14 cellular contexts compared by ENCODE assay signal in the genomic region with DNA sequence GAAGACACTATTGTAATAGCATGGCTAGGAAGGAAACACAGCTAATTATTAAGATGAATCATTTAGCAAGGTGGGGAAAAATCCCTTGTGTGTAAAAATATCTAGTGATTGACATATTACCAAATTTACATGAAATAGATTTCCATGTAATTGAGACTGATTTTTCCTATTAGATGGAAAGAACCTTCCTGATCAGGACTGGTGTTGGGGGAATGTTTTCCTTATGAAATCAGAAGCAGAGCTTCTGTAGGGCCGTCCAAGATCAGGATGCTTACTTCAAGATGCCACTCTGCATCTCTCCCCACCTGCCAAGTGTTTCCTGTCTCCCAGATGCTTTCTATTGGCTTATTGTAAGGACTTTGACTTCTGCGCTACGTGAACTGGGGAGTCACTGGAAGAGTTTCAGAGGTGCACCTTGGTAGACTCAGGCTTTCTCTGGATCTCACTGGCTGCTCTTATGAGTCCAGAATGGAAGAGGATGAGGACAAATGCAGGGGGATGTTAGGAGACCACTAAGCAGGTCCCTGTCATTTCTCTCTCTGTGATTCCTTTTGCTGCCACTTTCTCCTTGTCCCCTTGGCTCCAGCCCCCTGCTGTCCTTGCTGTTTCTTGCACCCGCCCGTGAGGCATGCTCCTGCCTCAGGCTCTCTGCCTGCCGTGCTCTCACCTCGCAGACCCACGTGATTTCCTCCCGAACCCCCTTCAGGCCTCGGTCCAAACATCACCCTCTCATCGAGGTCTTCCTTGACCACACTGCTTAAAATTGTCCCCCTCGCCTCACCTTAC. TPM values are rescaled to one million over a fixed set of nuclear protein-coding genes. Genes with fewer than 3 reads are reported as not detected.
DNase-seq lines count a peak whose midpoint lies in the region; ATAC-seq and TF ChIP-seq lines count a peak whose summit lies in the region.
"Had no signal": no experiment of that assay in that cellular context is flagged by ENCODE, and none has a peak within 500 bp of the region (broad histone marks: within the 10 kb centered on the region; RNA-seq: fewer than 3 reads in every experiment).

No MANE protein-coding gene starts in this region.

- no peak for TF ChIP-seq POLR2A in gastroesophageal sphincter (IDR thresholded peaks at IDR 0.05)

- TF ChIP-seq CTCF in GM12864 (IDR thresholded peaks at IDR 0.05; ENCODE audit: low read depth, low read length, missing control alignments) (peak; percentile 12), gastroesophageal sphincter (IDR thresholded peaks at IDR 0.05) (no peak)

- peaks cover 17 to 69% (median 24%) of the 10 kb centered on the region in 3 donors for H3K4me1 ChIP-seq in gastroesophageal sphincter

- no peaks in the 10 kb centered on the region for H3K36me3 ChIP-seq in gastroesophageal sphincter
- H3K36me3 ChIP-seq: left lung, prostate gland had no signal

- H3K27ac ChIP-seq in gastroesophageal sphincter (peak overlapping the region in 3 of 4 donors; percentile 58 to 87 (median 70)), skin epidermis (peak overlapping the region in 13 of 21 experiments; percentile 3 to 75 (median 44))
- H3K27ac ChIP-seq: HL-60 had no signal

- H3K4me3 ChIP-seq in GM12864 (ENCODE audit: low read depth, low read length) (no peak overlapping the region), gastroesophageal sphincter (no peak overlapping the region), skin epidermis (no peak overlapping the region)
- H3K4me3 ChIP-seq: prostate gland had no signal

- no peak for ATAC-seq in T-helper 17 cell
- ATAC-seq in gastroesophageal sphincter: no peak
- ATAC-seq in HG02938 (IDR thresholded peaks at IDR 0.05; ENCODE audit: unreplicated experiment): no peak
- no peak for ATAC-seq in HG03521 (IDR thresholded peaks at IDR 0.05; ENCODE audit: unreplicated experiment)

- WGBS in gastroesophageal sphincter (ENCODE audit: low coverage in 1 of 2), 2 donors: 44 to 86% methylated on average over 3 to 12 of the region's 12 CpGs

- DNase-seq in GM12864 (ENCODE audit: low read depth) (no peak), T-helper 17 cell (no peak), NCI-H1417 treated with DMSO at 0.1 percent for 48 hours (lab: John Stamatoyannopoulos, UW) (no peak), OCI-M1 (lab: John Stamatoyannopoulos, UW) (no peak)
- DNase-seq: cerebellar nuclear complex, left lung, MV-4-11, NCI-H526 treated with DMSO at 0.1 percent for 48 hours had no signal

- no peaks in the 10 kb centered on the region for H3K27me3 Mint-ChIP-seq in T-helper 17 cell

- H3K9me3 ChIP-seq in T-helper 17 cell (ENCODE audit: control insufficient read depth, low read length, poor library complexity, severe bottlenecking): no peaks in the 10 kb centered on the region
- no peaks in the 10 kb centered on the region for H3K9me3 ChIP-seq in gastroesophageal sphincter
- H3K9me3 ChIP-seq: left lung, prostate gland had no signal

- peak overlapping the region; percentile 67 for H3K27ac Mint-ChIP-seq in T-helper 17 cell

- H3K27me3 ChIP-seq in gastroesophageal sphincter: no peaks in the 10 kb centered on the region
- H3K27me3 ChIP-seq: left lung had no signal

- H3K4me3 Mint-ChIP-seq in T-helper 17 cell: no peak overlapping the region

- peaks cover 26% of the 10 kb centered on the region for H3K4me1 Mint-ChIP-seq in T-helper 17 cell

- H3K36me3 Mint-ChIP-seq in T-helper 17 cell (ENCODE audit: low read depth): peaks cover 2% of the 10 kb centered on the region

- TF ChIP-seq EP300 in gastroesophageal sphincter (IDR thresholded peaks at IDR 0.05): no peak

RNA-seq across cellular contexts. Expression of a gene that starts 30.1 kb away (rescaled TPM):
- total RNA-seq in T-helper 17 cell (10 to 100 TPM; 17.3 to 21.2 TPM), gastroesophageal sphincter (10 to 100 TPM; 20.5 to 53.9 (median 44.6) TPM)

RNA-seq across cellular contexts. Expression of a gene that starts 30.2 kb away (rescaled TPM):
- total RNA-seq in T-helper 17 cell (10 to 100 TPM; 34.4 to 41.0 TPM), gastroesophageal sphincter (10 to 100 TPM; 17.0 to 37.0 (median 20.4) TPM)
